In genomic region chr3:34275811-34276210, GRCh38 we compare ENCODE assay signal across 25 cellular contexts.
"Had no signal": no experiment of that assay in that cellular context is flagged by ENCODE, and none has a peak within 500 bp of the region (broad histone marks: within the 10 kb centered on the region; RNA-seq: fewer than 3 reads in every experiment).

No MANE protein-coding gene starts in this region.

- H3K9me3 ChIP-seq: suprapubic skin, testis, thoracic aorta, thyroid gland, tibial artery, transverse colon, upper lobe of left lung, upper lobe of right lung, uterus, vagina had no signal

- H3K27me3 ChIP-seq: stomach, suprapubic skin, testis, thyroid gland, tibial artery, tibial nerve, transverse colon, upper lobe of left lung, upper lobe of right lung, uterus, vagina had no signal

- H3K36me3 ChIP-seq: stomach, suprapubic skin, thoracic aorta, thyroid gland, tibial artery, tibial nerve, transverse colon, upper lobe of left lung, upper lobe of right lung, uterus, vagina had no signal

- H3K4me1 ChIP-seq: stomach, suprapubic skin, testis, thyroid gland, tibial artery, tibial nerve, transverse colon, upper lobe of left lung, upper lobe of right lung, uterus, vagina had no signal

- H3K27ac ChIP-seq: stomach, suprapubic skin, testis, thoracic aorta, thyroid gland, tibial artery, tibial nerve, transverse colon, upper lobe of left lung, upper lobe of right lung, uterus, vagina had no signal

- FAIRE-seq: urothelium cell line had no signal

- DNase-seq: stimulated activated CD4-positive, alpha-beta T cell treated with anti-CD3 and anti-CD28 coated beads, Interleukin-2, amount 100 ng/mL, for 48 hours; stimulated activated CD4-positive, alpha-beta T cell treated with anti-CD3 and anti-CD28 coated beads, Interleukin-4, amount 100 ng/mL, for 1 hour; stimulated activated CD4-positive, alpha-beta T cell treated with anti-CD3 and anti-CD28 coated beads, Interleukin-4, amount 100 ng/mL, for 24 hours; stimulated activated CD4-positive, alpha-beta T cell treated with anti-CD3 and anti-CD28 coated beads, Interleukin-4, amount 100 ng/mL, for 4 hours; stimulated activated CD8-positive, alpha-beta memory T cell treated with anti-CD3 and anti-CD28 coated beads, Interleukin-4, amount 100 ng/mL, for 48 hours; stimulated activated naive B cell treated with anti-CD40 and anti-IgM and Interleukin-4, amounts not matched to agents 10 μg/mL and 1 μg/mL and 100 μg/mL, for 72 hours; stimulated activated naive CD4-positive, alpha-beta T cell; stimulated activated naive CD4-positive, alpha-beta T cell treated with Interleukin-2 at 50 U/mL for 16 hours; stimulated activated naive CD8-positive, alpha-beta T cell treated with anti-CD3 and anti-CD28 coated beads, Interleukin-15, amount 100 ng/mL, for 72 hours; stimulated activated naive CD8-positive, alpha-beta T cell treated with anti-CD3 and anti-CD28 coated beads, Interleukin-15, Interleukin-2, amounts not matched to agents 100 U/mL and 50 U/mL, for 24 hours; stomach; substantia nigra; testis; thyroid gland; tibial artery; transverse colon; trophoblast cell; upper lobe of left lung; upper lobe of right lung; uterus had no signal

- H3K4me3 ChIP-seq: stomach, suprapubic skin, testis, thoracic aorta, thyroid gland, tibial artery, tibial nerve, transverse colon, upper lobe of left lung, upper lobe of right lung, uterus, vagina had no signal
